8 cellular contexts compared by ENCODE assay signal in the genomic region with DNA sequence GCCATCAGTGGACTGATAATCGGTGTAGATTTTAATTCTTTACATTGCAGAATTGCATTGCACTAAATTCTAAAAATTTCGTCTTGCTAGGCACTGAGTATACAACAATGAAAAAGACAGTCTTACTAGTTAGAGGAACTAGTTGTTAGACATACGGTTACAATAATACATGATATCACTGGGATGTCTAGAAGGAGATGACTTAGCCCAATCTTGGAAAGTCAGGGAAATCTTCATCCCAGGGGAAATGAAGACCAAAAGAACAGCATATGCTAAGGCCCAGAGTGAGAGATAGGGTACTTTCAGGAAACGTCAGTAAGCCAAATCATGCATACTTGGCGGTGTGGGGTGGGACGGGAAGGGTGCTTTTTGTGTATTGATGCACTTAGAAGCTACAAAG. TPM values are rescaled to one million over a fixed set of nuclear protein-coding genes. Genes with fewer than 3 reads are reported as not detected.
DNase-seq lines count a peak whose midpoint lies in the region; ATAC-seq, FAIRE-seq and TF ChIP-seq lines count a peak whose summit lies in the region.

No MANE protein-coding gene starts in this region.

- H3K4me3 ChIP-seq in keratinocyte (ENCODE audit: control insufficient read depth in 2 of 3, extremely low read depth in 1 of 3, insufficient read depth in 2 of 3, low read depth in 1 of 3, low read length in 3 of 3) = peak overlapping the region; percentile 58 to 93 (median 77)
- peak overlapping the region; percentile 64 to 74 for H3K4me3 ChIP-seq in tibial artery
- H3K4me3 ChIP-seq in lower leg skin (ENCODE audit: low read depth, poor library complexity, severe bottlenecking) = no peak overlapping the region

- DNase-seq in activated T-cell treated with anti-CD3 and anti-CD28 coated beads, Interleukin-2, amount 50 U/mL, for 72 hours = no peak
- DNase-seq in activated T-cell treated with anti-CD3 and anti-CD28 coated beads, Interleukin-2, amount 50 U/mL, for 48 hours = no peak
- no peak for DNase-seq in activated CD4-positive, alpha-beta memory T cell treated with anti-CD3 and anti-CD28 coated beads, Interleukin-2, amount 10 ng/mL, durations not matched to agents 7 days and 5 days
- DNase-seq in keratinocyte (ENCODE audit: low read depth, low spot score) (no peak), tibial artery (no peak), occipital lobe (lab: John Stamatoyannopoulos, UW) (no peak), AG20443 (ENCODE audit: low spot score) (no peak), lower leg skin (ENCODE audit: low spot score in 2 of 2) (no peak)

- TF ChIP-seq CTCF in keratinocyte (optimal IDR thresholded peaks at IDR 0.05 in 1 of 3, IDR thresholded peaks at IDR 0.05 in 1 of 3, conservative IDR thresholded peaks at IDR 0.05 in 1 of 3; ENCODE audit: extremely low read depth in 1 of 3, insufficient read depth in 2 of 3, low read length in 3 of 3) (no peak), tibial artery (IDR thresholded peaks at IDR 0.05) (no peak), lower leg skin (IDR thresholded peaks at IDR 0.05) (no peak)

- H3K36me3 Mint-ChIP-seq in activated T-cell treated with anti-CD3 and anti-CD28 coated beads, Interleukin-2, amount 50 U/mL, for 72 hours (ENCODE audit: insufficient read depth in 2 of 2) = peaks cover 0 to 3% of the 10 kb centered on the region in 2 donors
- peaks cover 21% of the 10 kb centered on the region for H3K36me3 Mint-ChIP-seq in activated CD4-positive, alpha-beta memory T cell treated with anti-CD3 and anti-CD28 coated beads, Interleukin-2, amount 10 ng/mL, durations not matched to agents 7 days and 5 days (ENCODE audit: low read depth)

- dilution Hi-C loops in keratinocyte (cut with MboI; ENCODE audit: extremely low pct_ligation_motif_present, low sequenced_read_pairs) = no loop called here

- peak overlapping the region; percentile 86 to 93 for H3K4me3 Mint-ChIP-seq in activated T-cell treated with anti-CD3 and anti-CD28 coated beads, Interleukin-2, amount 50 U/mL, for 72 hours
- H3K4me3 Mint-ChIP-seq in activated CD4-positive, alpha-beta memory T cell treated with anti-CD3 and anti-CD28 coated beads, Interleukin-2, amount 10 ng/mL, durations not matched to agents 7 days and 5 days = peak overlapping the region; percentile 94

- no peak overlapping the region for H2AFZ ChIP-seq in keratinocyte (ENCODE audit: control insufficient read depth, low read length)

- H3K27ac ChIP-seq in keratinocyte (ENCODE audit: control insufficient read depth, insufficient read depth, low read length) = no peak overlapping the region
- peak overlapping the region; percentile 96 to 97 for H3K27ac ChIP-seq in tibial artery

- no peaks in the 10 kb centered on the region for H3K27me3 Mint-ChIP-seq in activated T-cell treated with anti-CD3 and anti-CD28 coated beads, Interleukin-2, amount 50 U/mL, for 72 hours (ENCODE audit: low read depth)
- H3K27me3 Mint-ChIP-seq in activated CD4-positive, alpha-beta memory T cell treated with anti-CD3 and anti-CD28 coated beads, Interleukin-2, amount 10 ng/mL, durations not matched to agents 7 days and 5 days = no peaks in the 10 kb centered on the region

- peak overlapping the region; percentile 69 for H3K4me2 ChIP-seq in keratinocyte (ENCODE audit: control insufficient read depth, extremely low read depth, insufficient read depth, low read depth, low read length)

- H3K27ac Mint-ChIP-seq in activated T-cell treated with anti-CD3 and anti-CD28 coated beads, Interleukin-2, amount 50 U/mL, for 72 hours = peak overlapping the region; percentile 0
- H3K27ac Mint-ChIP-seq in activated CD4-positive, alpha-beta memory T cell treated with anti-CD3 and anti-CD28 coated beads, Interleukin-2, amount 10 ng/mL, durations not matched to agents 7 days and 5 days = peak overlapping the region; percentile 100

- ATAC-seq in activated T-cell treated with anti-CD3 and anti-CD28 coated beads, Interleukin-2, amount 50 U/mL, for 72 hours (replicated peaks in 1 of 2) = no peak

- no peaks in the 10 kb centered on the region for H3K27me3 ChIP-seq in keratinocyte (ENCODE audit: control insufficient read depth, extremely low read depth, insufficient read depth, low read length)
- no peaks in the 10 kb centered on the region for H3K27me3 ChIP-seq in tibial artery

- H4K20me1 ChIP-seq in keratinocyte (ENCODE audit: control insufficient read depth, extremely low read depth, insufficient read depth, low read length) = no peaks in the 10 kb centered on the region

- H3K9me1 ChIP-seq in keratinocyte (ENCODE audit: control insufficient read depth, extremely low read depth, insufficient read depth, low read length) = no peaks in the 10 kb centered on the region

- no peaks in the 10 kb centered on the region for H3K9me3 Mint-ChIP-seq in activated T-cell treated with anti-CD3 and anti-CD28 coated beads, Interleukin-2, amount 50 U/mL, for 72 hours
- H3K9me3 Mint-ChIP-seq in activated CD4-positive, alpha-beta memory T cell treated with anti-CD3 and anti-CD28 coated beads, Interleukin-2, amount 10 ng/mL, durations not matched to agents 7 days and 5 days = no peaks in the 10 kb centered on the region

- no peak for TF ChIP-seq POLR2A in lower leg skin (IDR thresholded peaks at IDR 0.05)

- CTCF ChIA-PET in activated CD4-positive, alpha-beta memory T cell treated with anti-CD3 and anti-CD28 coated beads, Interleukin-2, amount 10 ng/mL, durations not matched to agents 7 days and 5 days (lab: Charles Lee) = interaction anchor here (1.1 to 1.4 kb wide), 2 partner anchors 8 to 248 kb away, joined by 3 to 6 read pairs; a partner anchor contains a TSS

- peaks cover 14% of the 10 kb centered on the region for H3K79me2 ChIP-seq in keratinocyte (ENCODE audit: control insufficient read depth, insufficient read depth, low read length)

- FAIRE-seq in keratinocyte (lab: Jason Lieb, UNC) = no peak

- H3K4me1 ChIP-seq in keratinocyte (ENCODE audit: control insufficient read depth, extremely low read depth, insufficient read depth, low read length) = peaks cover 9% of the 10 kb centered on the region
- peaks cover 0 to 27% (median 19%) of the 10 kb centered on the region in 4 donors for H3K4me1 ChIP-seq in tibial artery

- 49 to 53% methylated on average over 6 of the region's 6 CpGs for WGBS in lower leg skin, 2 donors

- POLR2A ChIA-PET in activated CD4-positive, alpha-beta memory T cell treated with anti-CD3 and anti-CD28 coated beads, Interleukin-2, amount 10 ng/mL, durations not matched to agents 7 days and 5 days (lab: Charles Lee) = interaction anchor here (1.6 to 4.7 kb wide), 7 partner anchors 57 to 1719 kb away, joined by 3 to 73 read pairs (median 9); a partner anchor contains a TSS

- H3K9me3 ChIP-seq in keratinocyte (ENCODE audit: control insufficient read depth, low read depth, low read length) (no peaks in the 10 kb centered on the region), tibial artery (no peaks in the 10 kb centered on the region)

- H3K36me3 ChIP-seq in keratinocyte (ENCODE audit: control insufficient read depth in 2 of 2, extremely low read depth in 1 of 2, insufficient read depth in 2 of 2, low read length in 2 of 2) (no peaks in the 10 kb centered on the region), tibial artery (no peaks in the 10 kb centered on the region)

- intact Hi-C loops in tibial artery (cut with DNase I; ENCODE audit: low total_unique reads) (loop anchor here (10.0 kb wide), 1 partner anchor 289 kb away; a partner anchor contains a TSS), lower leg skin (cut with DNase I; ENCODE audit: low total_unique reads) (no loop called here)

- H3K9ac ChIP-seq in keratinocyte (ENCODE audit: control insufficient read depth, extremely low read depth, insufficient read depth, low read length) = peak overlapping the region; percentile 86

- peaks cover 41% of the 10 kb centered on the region for H3K4me1 Mint-ChIP-seq in activated T-cell treated with anti-CD3 and anti-CD28 coated beads, Interleukin-2, amount 50 U/mL, for 72 hours (ENCODE audit: low read depth)
- peaks cover 45% of the 10 kb centered on the region for H3K4me1 Mint-ChIP-seq in activated CD4-positive, alpha-beta memory T cell treated with anti-CD3 and anti-CD28 coated beads, Interleukin-2, amount 10 ng/mL, durations not matched to agents 7 days and 5 days

RNA-seq across cellular contexts. Expression of a gene that starts 0.9 kb away (rescaled TPM):
- total RNA-seq in activated T-cell treated with anti-CD3 and anti-CD28 coated beads, Interleukin-2, amount 50 U/mL, for 72 hours = 10 to 100 TPM; 21.8 to 22.3 TPM
- total RNA-seq in activated CD4-positive, alpha-beta memory T cell treated with anti-CD3 and anti-CD28 coated beads, Interleukin-2, amount 10 ng/mL, durations not matched to agents 7 days and 5 days = 10 to 100 TPM; 21.6 to 23.3 TPM
- polyA plus RNA-seq in keratinocyte = 7.7 to 14.2 TPM (median 8.1 TPM) in 3 replicates
- polyA plus RNA-seq in keratinocyte (2011; ENCODE audit: low read depth) = 27.6 TPM
- 5.4 and 11.7 TPM in 2 replicates for polyA plus RNA-seq in keratinocyte (2011; cell fraction: cytosol; rRNA removed)
- polyA plus RNA-seq in keratinocyte (2011; cell fraction: nucleus; rRNA removed) = 9.7 and 13.6 TPM in 2 replicates
- 5.0 and 8.8 TPM in 2 replicates for polyA plus RNA-seq in keratinocyte (2012; ENCODE audit: low replicate concordance)
- polyA minus RNA-seq in keratinocyte = 0.95 to 10.0 TPM (median 5.6 TPM) in 3 replicates
- 5.8 TPM for polyA minus RNA-seq in keratinocyte (2011; cell fraction: cytosol; rRNA and poly(A)+ RNA removed)
- polyA minus RNA-seq in keratinocyte (2011; cell fraction: nucleus; rRNA and poly(A)+ RNA removed) = 5.8 and 13.6 TPM in 2 replicates
- total RNA-seq in occipital lobe = 92.6 TPM
- total RNA-seq in lower leg skin = 10 to 100 TPM in 1 of 4 donors, 1 to 10 TPM in 3; 3.2 to 10.2 (median 7.3) TPM

RNA-seq across cellular contexts. Expression of a gene that starts 1.6 kb away (rescaled TPM):
- total RNA-seq in activated T-cell treated with anti-CD3 and anti-CD28 coated beads, Interleukin-2, amount 50 U/mL, for 72 hours = 10 to 100 TPM; 16.2 to 25.7 TPM
- 10 to 100 TPM; 22.9 to 23.0 TPM for total RNA-seq in activated CD4-positive, alpha-beta memory T cell treated with anti-CD3 and anti-CD28 coated beads, Interleukin-2, amount 10 ng/mL, durations not matched to agents 7 days and 5 days
- 8.9 to 21.4 TPM (median 20.4 TPM) in 3 replicates for polyA plus RNA-seq in keratinocyte
- 29.9 TPM for polyA plus RNA-seq in keratinocyte (2011; ENCODE audit: low read depth)
- polyA plus RNA-seq in keratinocyte (2011; cell fraction: cytosol; rRNA removed) = 7.6 and 13.9 TPM in 2 replicates
- polyA plus RNA-seq in keratinocyte (2011; cell fraction: nucleus; rRNA removed) = 18.1 and 24.2 TPM in 2 replicates
- 7.5 and 19.4 TPM in 2 replicates for polyA plus RNA-seq in keratinocyte (2012; ENCODE audit: low replicate concordance)
- polyA minus RNA-seq in keratinocyte = 2.0 to 22.7 TPM (median 17.8 TPM) in 3 replicates
- 10.0 TPM for polyA minus RNA-seq in keratinocyte (2011; cell fraction: cytosol; rRNA and poly(A)+ RNA removed)
- polyA minus RNA-seq in keratinocyte (2011; cell fraction: nucleus; rRNA and poly(A)+ RNA removed) = 16.0 and 27.8 TPM in 2 replicates
- total RNA-seq in occipital lobe = 38.8 TPM
- total RNA-seq in lower leg skin = 100 to 1,000 TPM in 3 of 4 donors, 10 to 100 TPM in 1; 47.9 to 165 (median 110) TPM
